ENCODE assay signal across 11 cellular contexts in the genomic region with DNA sequence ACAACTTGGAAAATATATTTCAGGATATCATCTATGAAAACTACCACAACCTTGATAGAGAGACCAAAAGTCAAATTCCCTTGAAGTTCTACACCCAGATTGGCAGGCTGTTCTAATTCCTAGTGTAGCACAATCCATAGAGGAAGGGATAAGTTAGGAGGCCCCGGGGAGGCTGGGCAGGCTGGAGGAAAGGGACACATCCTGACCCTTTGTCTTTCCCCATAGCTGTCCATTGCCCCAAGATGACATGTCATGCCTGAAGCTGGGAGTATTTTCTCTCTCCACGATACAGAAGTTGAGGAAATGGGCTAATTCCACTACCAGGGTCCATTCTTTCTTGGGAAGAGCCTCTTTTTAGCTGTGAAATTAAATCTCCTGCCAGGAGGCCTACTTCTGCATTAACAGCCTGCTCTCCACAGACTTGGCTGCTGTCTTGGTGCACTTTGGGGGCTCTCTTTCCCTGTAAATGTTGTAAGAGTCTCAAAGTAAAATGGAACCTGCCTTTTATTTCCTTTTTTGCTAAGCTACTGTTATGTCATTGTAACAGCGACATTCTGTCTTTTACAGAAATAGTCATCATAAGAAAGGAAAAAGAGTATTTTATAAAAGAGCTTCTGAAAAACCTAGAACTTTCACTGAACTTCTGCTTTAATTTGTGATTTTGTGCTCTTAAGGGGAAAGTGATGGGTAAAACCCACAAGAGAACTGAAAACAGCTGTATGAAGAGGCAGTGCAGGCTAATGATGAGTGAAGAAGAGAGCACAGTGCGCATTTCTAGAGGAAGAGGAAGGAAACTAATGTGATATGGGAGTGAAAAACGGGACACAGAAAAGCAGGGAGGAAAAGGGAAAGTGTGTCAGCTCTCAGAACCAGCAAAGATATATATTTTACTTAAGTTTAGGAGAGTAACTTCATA. TPM values are rescaled to one million over a fixed set of nuclear protein-coding genes. Genes with fewer than 3 reads are reported as not detected.
A peak's percentile ranks its signal among the peaks of the same experiment; 100 is the strongest.
DNase-seq lines count a peak whose midpoint lies in the region; ATAC-seq and TF ChIP-seq lines count a peak whose summit lies in the region.
"Not testable (repeated sequence)": the region's sequence is repeated elsewhere in the genome, so short reads cannot be mapped to it uniquely, and the experiment has no call there.
"Had no signal": no experiment of that assay in that cellular context is flagged by ENCODE, and none has a peak within 500 bp of the region (broad histone marks: within the 10 kb centered on the region; RNA-seq: fewer than 3 reads in every experiment).

No MANE protein-coding gene starts in this region.

- not testable (repeated sequence) for H3K9me3 Mint-ChIP-seq in activated CD8-positive, alpha-beta T cell treated with anti-CD3 and anti-CD28 coated beads for 36 hours; neural crest cell

- POLR2A ChIA-PET in activated CD8-positive, alpha-beta T cell treated with anti-CD3 and anti-CD28 coated beads for 36 hours (lab: Charles Lee): not testable (repeated sequence)

- not testable (repeated sequence) for H3K4me1 Mint-ChIP-seq in activated CD8-positive, alpha-beta T cell treated with anti-CD3 and anti-CD28 coated beads for 36 hours (ENCODE audit: low read depth); neural crest cell

- ATAC-seq in GM18511 (IDR thresholded peaks at IDR 0.05; ENCODE audit: unreplicated experiment): peak; percentile 75
- ATAC-seq in GM21717 (IDR thresholded peaks at IDR 0.05; ENCODE audit: unreplicated experiment): peak; percentile 85
- peak; percentile 70 for ATAC-seq in HG03175 (IDR thresholded peaks at IDR 0.05; ENCODE audit: unreplicated experiment)
- peak; percentile 68 for ATAC-seq in activated CD8-positive, alpha-beta T cell treated with anti-CD3 and anti-CD28 coated beads for 36 hours

- not testable (repeated sequence) for H3K27ac Mint-ChIP-seq in activated CD8-positive, alpha-beta T cell treated with anti-CD3 and anti-CD28 coated beads for 36 hours; neural crest cell (ENCODE audit: unreplicated experiment)

- H3K36me3 Mint-ChIP-seq in activated CD8-positive, alpha-beta T cell treated with anti-CD3 and anti-CD28 coated beads for 36 hours (ENCODE audit: low read depth); neural crest cell (ENCODE audit: low read depth): not testable (repeated sequence)

- CTCF ChIA-PET in activated CD8-positive, alpha-beta T cell treated with anti-CD3 and anti-CD28 coated beads for 36 hours (lab: Charles Lee): interaction anchor here (0.7 to 4.2 kb wide), 22 partner anchors 10 to 580 kb away, joined by 3 to 33 read pairs (median 3); partner anchors contain the start of genes IFNA14 and IFNA7

- intact Hi-C loops in activated CD8-positive, alpha-beta T cell treated with anti-CD3 and anti-CD28 coated beads for 36 hours (cut with micrococcal nuclease): loop anchor here (10.0 kb wide), 1 partner anchor 571 kb away; no protein-coding TSS in a partner anchor

- H3K4me3 ChIP-seq in BE2C (ENCODE audit: low read depth, low read length); fibroblast of mammary gland (ENCODE audit: control insufficient read depth, low read depth, low read length): not testable (repeated sequence)

- not testable (repeated sequence) for H3K36me3 ChIP-seq in BE2C

- H3K4me3 Mint-ChIP-seq in activated CD8-positive, alpha-beta T cell treated with anti-CD3 and anti-CD28 coated beads for 36 hours: peak overlapping the region; percentile 16
- not testable (repeated sequence) for H3K4me3 Mint-ChIP-seq in neural crest cell

- H3K4me1 ChIP-seq in BE2C: not testable (repeated sequence)

- H3K27me3 Mint-ChIP-seq in activated CD8-positive, alpha-beta T cell treated with anti-CD3 and anti-CD28 coated beads for 36 hours; neural crest cell (ENCODE audit: low read depth): not testable (repeated sequence)

- TF ChIP-seq CTCF in BE2C (IDR thresholded peaks at IDR 0.05; ENCODE audit: low read depth, low read length): peak; percentile 58
- TF ChIP-seq CTCF in activated CD8-positive, alpha-beta T cell treated with anti-CD3 and anti-CD28 coated beads for 36 hours (IDR thresholded peaks at IDR 0.05): peak; percentile 53
- peak; percentile 27 for TF ChIP-seq CTCF in fibroblast of mammary gland (conservative IDR thresholded peaks at IDR 0.05; ENCODE audit: control insufficient read depth, insufficient read depth, low read depth, low read length)
- TF ChIP-seq CTCF in neural crest cell (conservative IDR thresholded peaks at IDR 0.05): peak; percentile 54

- H3K9me3 ChIP-seq in BE2C: not testable (repeated sequence)

- H3K27me3 ChIP-seq in BE2C: not testable (repeated sequence)

- DNase-seq in BE2C; activated CD8-positive, alpha-beta T cell treated with anti-CD3 and anti-CD28 coated beads for 36 hours; neural crest cell (ENCODE audit: low read depth, low spot score): not testable (repeated sequence)
- DNase-seq in NCI-H460 (ENCODE audit: extremely low read depth, low read depth): peak; percentile 0
- DNase-seq in fibroblast of mammary gland (ENCODE audit: low read depth): peak; percentile 4

RNA-seq across cellular contexts. Expression of gene IFNA16, which starts 3.4 kb away (rescaled TPM):
- not detected for polyA plus RNA-seq in BE2C (2012; ENCODE audit: insufficient read depth, insufficient read length, low read depth)
- total RNA-seq in NCI-H460 (2014; rRNA removed; shearing (Covaris generic)): not detected in 2 replicates
- not detected in 2 replicates for polyA plus RNA-seq in NCI-H460 (2014; cell fraction: nucleus; rRNA removed)
- not detected for total RNA-seq in activated CD8-positive, alpha-beta T cell treated with anti-CD3 and anti-CD28 coated beads for 36 hours
- not detected in 2 replicates for total RNA-seq in neural crest cell
- total RNA-seq: mucosa of gallbladder; subcutaneous adipose tissue; T-helper 1 cell treated with Interleukin-12 subunit alpha and Interleukin-12 subunit beta and Interleukin-4 antibody, amounts not matched to agents 30 ng/mL and 1 ng/mL, for 36 hours had no signal

RNA-seq across cellular contexts. Expression of gene IFNA10, which starts 6.7 kb away (rescaled TPM):
- polyA plus RNA-seq in BE2C (2012; ENCODE audit: insufficient read depth, insufficient read length, low read depth): not detected
- total RNA-seq in NCI-H460 (2014; rRNA removed; shearing (Covaris generic)): not detected in 2 replicates
- polyA plus RNA-seq in NCI-H460 (2014; cell fraction: nucleus; rRNA removed): not detected in 2 replicates
- not detected for total RNA-seq in activated CD8-positive, alpha-beta T cell treated with anti-CD3 and anti-CD28 coated beads for 36 hours
- not detected in 2 replicates for total RNA-seq in neural crest cell
- total RNA-seq: mucosa of gallbladder; subcutaneous adipose tissue; T-helper 1 cell treated with Interleukin-12 subunit alpha and Interleukin-12 subunit beta and Interleukin-4 antibody, amounts not matched to agents 30 ng/mL and 1 ng/mL, for 36 hours had no signal

RNA-seq across cellular contexts. Expression of gene IFNA7, which starts 11.7 kb away (rescaled TPM):
- not detected for polyA plus RNA-seq in BE2C (2012; ENCODE audit: insufficient read depth, insufficient read length, low read depth)
- total RNA-seq in NCI-H460 (2014; rRNA removed; shearing (Covaris generic)): not detected in 2 replicates
- polyA plus RNA-seq in NCI-H460 (2014; cell fraction: nucleus; rRNA removed): not detected in 2 replicates
- not detected for total RNA-seq in activated CD8-positive, alpha-beta T cell treated with anti-CD3 and anti-CD28 coated beads for 36 hours
- not detected in 2 replicates for total RNA-seq in neural crest cell
- total RNA-seq: mucosa of gallbladder; subcutaneous adipose tissue; T-helper 1 cell treated with Interleukin-12 subunit alpha and Interleukin-12 subunit beta and Interleukin-4 antibody, amounts not matched to agents 30 ng/mL and 1 ng/mL, for 36 hours had no signal

RNA-seq across cellular contexts. Expression of gene IFNA17, which starts 14.4 kb away (rescaled TPM):
- polyA plus RNA-seq in BE2C (2012; ENCODE audit: insufficient read depth, insufficient read length, low read depth): not detected
- not detected in 2 replicates for total RNA-seq in NCI-H460 (2014; rRNA removed; shearing (Covaris generic))
- not detected in 2 replicates for polyA plus RNA-seq in NCI-H460 (2014; cell fraction: nucleus; rRNA removed)
- total RNA-seq in activated CD8-positive, alpha-beta T cell treated with anti-CD3 and anti-CD28 coated beads for 36 hours: not detected
- total RNA-seq in neural crest cell: not detected in 2 replicates
- total RNA-seq: mucosa of gallbladder; subcutaneous adipose tissue; T-helper 1 cell treated with Interleukin-12 subunit alpha and Interleukin-12 subunit beta and Interleukin-4 antibody, amounts not matched to agents 30 ng/mL and 1 ng/mL, for 36 hours had no signal

RNA-seq across cellular contexts. Expression of gene IFNA14, which starts 26.1 kb away (rescaled TPM):
- not detected for polyA plus RNA-seq in BE2C (2012; ENCODE audit: insufficient read depth, insufficient read length, low read depth)
- total RNA-seq in NCI-H460 (2014; rRNA removed; shearing (Covaris generic)): not detected in 2 replicates
- not detected in 2 replicates for polyA plus RNA-seq in NCI-H460 (2014; cell fraction: nucleus; rRNA removed)
- total RNA-seq in activated CD8-positive, alpha-beta T cell treated with anti-CD3 and anti-CD28 coated beads for 36 hours: not detected
- total RNA-seq in neural crest cell: not detected in 2 replicates
- total RNA-seq: mucosa of gallbladder; subcutaneous adipose tissue; T-helper 1 cell treated with Interleukin-12 subunit alpha and Interleukin-12 subunit beta and Interleukin-4 antibody, amounts not matched to agents 30 ng/mL and 1 ng/mL, for 36 hours had no signal
